Comparison of ENCODE assay signal across 11 cellular contexts in genomic region chr21:34884346-34884929, GRCh38.
DNase-seq lines count a peak whose midpoint lies in the region; ATAC-seq, FAIRE-seq and TF ChIP-seq lines count a peak whose summit lies in the region.
"Had no signal": no experiment of that assay in that cellular context is flagged by ENCODE, and none has a peak within 500 bp of the region (broad histone marks: within the 10 kb centered on the region; RNA-seq: fewer than 3 reads in every experiment).

No MANE protein-coding gene starts in this region.

- peak overlapping the region; percentile 81 for H3K4me2 ChIP-seq in HepG2 (ENCODE audit: low read depth, low read length)

- POLR2A ChIA-PET in HepG2 (lab: Yijun Ruan, JAX) (interaction anchor here (1.4 to 7.4 kb wide), 4 partner anchors 46 to 139 kb away, joined by 3 to 92 read pairs (median 31); no protein-coding TSS in a partner anchor), RWPE1 (lab: Yijun Ruan, JAX; ENCODE audit: low non-redundant PET) (no interaction called here)

- H3K27me3 Mint-ChIP-seq in HFFc6 (ENCODE audit: insufficient read depth): peaks cover 22% of the 10 kb centered on the region

- peak; percentile 47 for DNase-seq in A172 (ENCODE audit: low spot score)
- DNase-seq in HFFc6: no peak
- peak; percentile 42 for DNase-seq in adipocyte (ENCODE audit: low read depth)
- no peak for DNase-seq in HepG2 (ENCODE audit: low spot score)
- no peak for DNase-seq in RWPE1 (ENCODE audit: low spot score)
- no peak for DNase-seq in frontal cortex (ENCODE audit: low spot score in 2 of 2)
- DNase-seq in OCI-M2 (lab: John Stamatoyannopoulos, UW; ENCODE audit: unreplicated experiment): no peak
- DNase-seq: NCI-H1092 treated with DMSO at 0.1 percent for 48 hours, uterus had no signal

- ATAC-seq in HepG2: no peak
- ATAC-seq in HG03342 (IDR thresholded peaks at IDR 0.05; ENCODE audit: unreplicated experiment): no peak

- TF ChIP-seq EP300 in HepG2 (IDR thresholded peaks at IDR 0.05; ENCODE audit: low read depth in 2 of 2, low read length in 2 of 2) (no peak), HepG2 (CRISPR knock-in tag; IDR thresholded peaks at IDR 0.05; ENCODE audit: borderline replicate concordance) (no peak)

- peaks cover 37% of the 10 kb centered on the region for H3K4me1 ChIP-seq in adipocyte (ENCODE audit: control insufficient read depth, insufficient read depth, low read length)
- H3K4me1 ChIP-seq in HepG2 (ENCODE audit: insufficient read depth, low read length): peaks cover 40% of the 10 kb centered on the region

- H3K36me3 ChIP-seq in adipocyte (ENCODE audit: control insufficient read depth, insufficient read depth, low read length, severe bottlenecking) (peaks cover 47% of the 10 kb centered on the region), HepG2 (replicated peaks in 1 of 2; ENCODE audit: control insufficient read depth in 1 of 2, insufficient read depth in 2 of 2, low read length in 2 of 2) (peaks cover 2 to 10% of the 10 kb centered on the region in 2 experiments; a peak in 4 of 5 replicates)
- H3K36me3 ChIP-seq: uterus had no signal

- TF ChIP-seq POLR2A in HepG2 (IDR thresholded peaks at IDR 0.05; ENCODE audit: insufficient read depth in 1 of 2, low read depth in 2 of 2, low read length in 2 of 2): no peak

- H3K9ac ChIP-seq in adipocyte (ENCODE audit: low read length) (peak overlapping the region; percentile 100), HepG2 (ENCODE audit: insufficient read depth, low read depth, low read length) (peak overlapping the region; percentile 84; the same call in 1 of the 2 replicates)

- WGBS in HepG2 (ENCODE audit: low lambda C conversion rate): 44% methylated on average over 3 of the region's 3 CpGs

- peaks cover 77% of the 10 kb centered on the region for H3K79me2 ChIP-seq in HepG2 (ENCODE audit: insufficient read depth, low read length)

- H3K9me3 ChIP-seq in adipocyte (ENCODE audit: control insufficient read depth, low read length): no peaks in the 10 kb centered on the region
- H3K9me3 ChIP-seq in HepG2 (ENCODE audit: low read length): no peaks in the 10 kb centered on the region
- H3K9me3 ChIP-seq: uterus had no signal

- no peak overlapping the region for H2AFZ ChIP-seq in HepG2 (ENCODE audit: low read length)

- H3K27me3 ChIP-seq in adipocyte (replicated peaks; ENCODE audit: control insufficient read depth, insufficient read depth, low read length): no peaks in the 10 kb centered on the region
- H3K27me3 ChIP-seq in HepG2 (ENCODE audit: control insufficient read depth in 1 of 2, insufficient read depth in 2 of 2, low read length in 2 of 2): no peaks in the 10 kb centered on the region; a peak in 1 of 5 replicates

- in situ Hi-C loops in HepG2 (cut with HindIII; ENCODE audit: extremely low pct_ligation_motif_present, low pct_unique_long_range_greater_than_20kb): loop anchor here (10.0 to 25.0 kb wide), 3 partner anchors 520 to 1053 kb away; no protein-coding TSS in a partner anchor

- no peaks in the 10 kb centered on the region for H4K20me1 ChIP-seq in HepG2 (ENCODE audit: insufficient read depth, low read length)

- peak overlapping the region; percentile 97 for H3K4me3 ChIP-seq in adipocyte (ENCODE audit: low read length)
- peak overlapping the region; percentile 42 to 96 (median 94); a peak in 5 of 6 replicates for H3K4me3 ChIP-seq in HepG2 (replicated peaks in 1 of 3; ENCODE audit: insufficient read depth in 1 of 3, low read depth in 2 of 3, low read length in 3 of 3)
- H3K4me3 ChIP-seq: uterus had no signal

- H3K4me1 Mint-ChIP-seq in HFFc6 (ENCODE audit: low read depth): peaks cover 48% of the 10 kb centered on the region

- peak overlapping the region; percentile 99 for H3K27ac Mint-ChIP-seq in HFFc6

- CTCF ChIA-PET in HepG2 (lab: Yijun Ruan, JAX; ENCODE audit: low intra/inter-chr PET ratio, low total read pairs) (no interaction called here), RWPE1 (lab: Yijun Ruan, JAX) (interaction anchor here (0.6 kb wide), 2 partner anchors 162 to 259 kb away, joined by 4 read pairs; no protein-coding TSS in a partner anchor)

- BruUV-seq in HepG2 (replicated peaks; lab: Mats Ljungman, UMichigan): no TSS peak

- H3K4me3 Mint-ChIP-seq in HFFc6: peak overlapping the region; percentile 93

- peaks cover 78% of the 10 kb centered on the region for H3K36me3 Mint-ChIP-seq in HFFc6 (ENCODE audit: low read depth)

- no peak for TF ChIP-seq CTCF in HFFc6 (IDR thresholded peaks at IDR 0.05)
- TF ChIP-seq CTCF in HepG2 (CRISPR knock-in tag; IDR thresholded peaks at IDR 0.05): no peak
- TF ChIP-seq CTCF in RWPE1 (conservative IDR thresholded peaks at IDR 0.05; ENCODE audit: low read depth): no peak

- intact Hi-C loops in HepG2 (cut with micrococcal nuclease; ENCODE audit: unreplicated experiment): loop anchor here (10.0 kb wide), 2 partner anchors 1060 to 1140 kb away; no protein-coding TSS in a partner anchor

- peaks cover 10% of the 10 kb centered on the region for H3K9me3 Mint-ChIP-seq in HFFc6
- H3K9me3 Mint-ChIP-seq: neural crest cell had no signal

- H3K27ac ChIP-seq in HepG2 (ENCODE audit: extremely low read length, insufficient read depth, low read length) (peak overlapping the region; percentile 30), RWPE1 (no peak overlapping the region)

- no peak for TF ChIP-seq RAD21 in HepG2 (CRISPR knock-in tag; IDR thresholded peaks at IDR 0.05)

- no peak for FAIRE-seq in HepG2 (lab: Jason Lieb, UNC)
- no peak for FAIRE-seq in frontal cortex (lab: Jason Lieb, UNC)

TF ChIP-seq in HepG2, 621 proteins besides CTCF, POLR2A, EP300 and RAD21 (continues in another document):
- TF ChIP-seq KMT2A (CRISPR knock-in tag; IDR thresholded peaks at IDR 0.05): no peak
- TF ChIP-seq MTA3 (CRISPR knock-in tag; IDR thresholded peaks at IDR 0.05): no peak
- no peak for TF ChIP-seq ZNF225 (CRISPR knock-in tag; IDR thresholded peaks at IDR 0.05)
- no peak for TF ChIP-seq MAFF (IDR thresholded peaks at IDR 0.05; ENCODE audit: low read depth, low read length)
- TF ChIP-seq ZNF547 (CRISPR knock-in tag; IDR thresholded peaks at IDR 0.05): no peak
- no peak for TF ChIP-seq ZNF747 (CRISPR knock-in tag; IDR thresholded peaks at IDR 0.05; ENCODE audit: borderline replicate concordance)
- no peak for TF ChIP-seq PREB (CRISPR knock-in tag; IDR thresholded peaks at IDR 0.05)
- TF ChIP-seq, protein P1, sequence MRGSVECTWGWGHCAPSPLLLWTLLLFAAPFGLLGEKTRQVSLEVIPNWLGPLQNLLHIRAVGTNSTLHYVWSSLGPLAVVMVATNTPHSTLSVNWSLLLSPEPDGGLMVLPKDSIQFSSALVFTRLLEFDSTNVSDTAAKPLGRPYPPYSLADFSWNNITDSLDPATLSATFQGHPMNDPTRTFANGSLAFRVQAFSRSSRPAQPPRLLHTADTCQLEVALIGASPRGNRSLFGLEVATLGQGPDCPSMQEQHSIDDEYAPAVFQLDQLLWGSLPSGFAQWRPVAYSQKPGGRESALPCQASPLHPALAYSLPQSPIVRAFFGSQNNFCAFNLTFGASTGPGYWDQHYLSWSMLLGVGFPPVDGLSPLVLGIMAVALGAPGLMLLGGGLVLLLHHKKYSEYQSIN (CRISPR knock-in tag; IDR thresholded peaks at IDR 0.05; ENCODE audit: borderline replicate concordance): no peak
- TF ChIP-seq RBM39 (IDR thresholded peaks at IDR 0.05; ENCODE audit: low read depth, low read length, poor library complexity, severe bottlenecking): no peak
- TF ChIP-seq NFKBIZ (CRISPR knock-in tag; IDR thresholded peaks at IDR 0.05): no peak
- TF ChIP-seq DMAP1 (CRISPR knock-in tag; IDR thresholded peaks at IDR 0.05): no peak
- TF ChIP-seq RCOR2 (CRISPR knock-in tag; IDR thresholded peaks at IDR 0.05): no peak
- TF ChIP-seq FOXA1 (IDR thresholded peaks at IDR 0.05): no peak
- TF ChIP-seq FOXA1 (CRISPR knock-in tag; IDR thresholded peaks at IDR 0.05): no peak

Comparison
In these comparisons a context has a peak if more than half of its experiments do, and no peak if none do; other contexts are left out.
1. DNase-seq: peak in A172 (single experiment) and adipocyte (single experiment); none in HFFc6 (single experiment), HepG2 (single experiment), RWPE1 (single experiment), frontal cortex (0 of 2) and OCI-M2 (single experiment).